In genomic region chr22:40449676-40450035, GRCh38 we compare ENCODE assay signal across 12 cellular contexts.
A peak's percentile ranks its signal among the peaks of the same experiment; 100 is the strongest.
DNase-seq lines count a peak whose midpoint lies in the region; ATAC-seq and TF ChIP-seq lines count a peak whose summit lies in the region.
"Had no signal": no experiment of that assay in that cellular context is flagged by ENCODE, and none has a peak within 500 bp of the region (broad histone marks: within the 10 kb centered on the region; RNA-seq: fewer than 3 reads in every experiment).

No MANE protein-coding gene starts in this region.

- H2AFZ ChIP-seq in IMR-90 (replicated peaks; ENCODE audit: low read length, poor library complexity), result no peak overlapping the region

- H3K27ac ChIP-seq in CD8-positive, alpha-beta T cell (ENCODE audit: low read depth, low read length), result no peak overlapping the region
- H3K27ac ChIP-seq in IMR-90 (ENCODE audit: insufficient read depth, low read length), result no peak overlapping the region
- H3K27ac ChIP-seq in ovary, result no peak overlapping the region
- H3K27ac ChIP-seq: epithelial cell of prostate had no signal

- no peak overlapping the region for H3K18ac ChIP-seq in IMR-90 (ENCODE audit: low read depth, low read length)

- H3K4me2 ChIP-seq in IMR-90 (ENCODE audit: low read depth, low read length), result peak overlapping the region; percentile 4; the same call in 1 of the 2 replicates

- peak overlapping the region; percentile 54; the same call in 1 of the 2 replicates for H3K4ac ChIP-seq in IMR-90 (ENCODE audit: low read depth, low read length)

- H3K4me3 Mint-ChIP-seq in CD8-positive, alpha-beta T cell, result peak overlapping the region; percentile 35
- H3K4me3 Mint-ChIP-seq in effector memory CD8-positive, alpha-beta T cell, result peak overlapping the region in 1 of 2 donors; percentile 29
- no peak overlapping the region for H3K4me3 Mint-ChIP-seq in osteocyte (ENCODE audit: unreplicated experiment)

- peak overlapping the region; percentile 24; the same call in 1 of the 2 replicates for H2BK120ac ChIP-seq in IMR-90 (ENCODE audit: low read depth, low read length)

- no peak overlapping the region; the same call in 2 of the 3 replicates for H2BK15ac ChIP-seq in IMR-90 (ENCODE audit: low read depth, low read length)

- H3K9ac ChIP-seq in IMR-90 (ENCODE audit: low read depth, low read length), result no peak overlapping the region

- peak overlapping the region; percentile 54; the same call in 1 of the 2 replicates for H2BK20ac ChIP-seq in IMR-90 (ENCODE audit: low read depth, low read length)

- no peaks in the 10 kb centered on the region for H3K27me3 ChIP-seq in CD8-positive, alpha-beta T cell (ENCODE audit: insufficient read depth, low read length)
- no peaks in the 10 kb centered on the region for H3K27me3 ChIP-seq in IMR-90 (ENCODE audit: control insufficient read depth, insufficient read depth, low read length)
- H3K27me3 ChIP-seq in ovary, result no peaks in the 10 kb centered on the region

- H3K36me3 ChIP-seq in CD8-positive, alpha-beta T cell (ENCODE audit: insufficient read depth, low read length), result no peaks in the 10 kb centered on the region
- H3K36me3 ChIP-seq in IMR-90 (ENCODE audit: control insufficient read depth, insufficient read depth, low read length) (peaks cover 2% of the 10 kb centered on the region), ovary (no peaks in the 10 kb centered on the region)

- no peak overlapping the region for H3K56ac ChIP-seq in IMR-90 (ENCODE audit: extremely low read depth, insufficient read depth, low read length)

- peaks cover 34% of the 10 kb centered on the region for H3K9me1 ChIP-seq in IMR-90 (ENCODE audit: insufficient read depth, low read length)

- H3K79me1 ChIP-seq in IMR-90 (ENCODE audit: low read depth in 1 of 2, low read length in 2 of 2), result peaks cover 59 to 92% of the 10 kb centered on the region in 2 experiments

- peaks cover 86% of the 10 kb centered on the region for H3K4me1 ChIP-seq in CD8-positive, alpha-beta T cell (ENCODE audit: insufficient read depth, low read length)
- H3K4me1 ChIP-seq in IMR-90 (ENCODE audit: control insufficient read depth, insufficient read depth, low read length), result peaks cover 22% of the 10 kb centered on the region
- H3K4me1 ChIP-seq in ovary (ENCODE audit: insufficient read depth), result peaks cover 18% of the 10 kb centered on the region

- BruUV-seq in IMR-90 (replicated peaks; lab: Mats Ljungman, UMichigan), result no TSS peak

- H4K5ac ChIP-seq in IMR-90 (ENCODE audit: low read depth, low read length), result no peak overlapping the region

- peak overlapping the region; percentile 74; the same call in 1 of the 2 replicates for H2AK5ac ChIP-seq in IMR-90 (ENCODE audit: low read depth, low read length)

- peaks cover 81% of the 10 kb centered on the region for H3K4me1 Mint-ChIP-seq in CD8-positive, alpha-beta T cell (ENCODE audit: low read depth)
- H3K4me1 Mint-ChIP-seq in effector memory CD8-positive, alpha-beta T cell (ENCODE audit: low read depth in 2 of 2), result peaks cover 43 to 71% of the 10 kb centered on the region in 2 donors
- H3K4me1 Mint-ChIP-seq in osteocyte (ENCODE audit: unreplicated experiment), result peaks cover 55% of the 10 kb centered on the region

- H3K23ac ChIP-seq in IMR-90 (ENCODE audit: low read depth, low read length), result peak overlapping the region; percentile 79

- H4K20me1 ChIP-seq in IMR-90 (ENCODE audit: insufficient read depth, low read length), result peaks cover 35% of the 10 kb centered on the region; the same call in 1 of the 2 replicates

- no peak overlapping the region for H2AK9ac ChIP-seq in IMR-90 (replicated peaks; ENCODE audit: low read depth, low read length, poor library complexity)

- no peak for DNase-seq in CD8-positive, alpha-beta T cell
- DNase-seq in IMR-90 (peak; percentile 62), osteocyte (ENCODE audit: extremely low spot score, unreplicated experiment) (no peak), ovary (no peak), putamen (ENCODE audit: low spot score) (no peak), COLO668 (lab: John Stamatoyannopoulos, UW; ENCODE audit: unreplicated experiment) (no peak)
- no peak for DNase-seq in effector memory CD8-positive, alpha-beta T cell
- DNase-seq in activated naive CD4-positive, alpha-beta T cell treated with anti-CD3 and anti-CD28 coated beads, Interleukin-2, amount 50 U/mL, for 72 hours (ENCODE audit: low spot score in 2 of 2), result no peak
- DNase-seq: activated CD4-positive, alpha-beta T cell treated with anti-CD3 and anti-CD28 coated beads for 4 hours; left colon; NCI-H1930 had no signal

- H3K4me3 ChIP-seq in CD8-positive, alpha-beta T cell (ENCODE audit: low read depth, low read length), result no peak overlapping the region
- H3K4me3 ChIP-seq in IMR-90 (ENCODE audit: insufficient read depth, low read depth, low read length) (no peak overlapping the region), ovary (no peak overlapping the region)

- intact Hi-C loops in CD8-positive, alpha-beta T cell (cut with DNase I, micrococcal nuclease), result no loop called here
- intact Hi-C loops in IMR-90 (cut with micrococcal nuclease), result no loop called here
- intact Hi-C loops in ovary (cut with DNase I), result no loop called here

- in situ Hi-C loops in IMR-90 (cut with MboI; ENCODE audit: low sequenced_read_pairs), result loop anchor here (25.0 kb wide), 1 partner anchor 438 kb away; no protein-coding TSS in a partner anchor

- dilution Hi-C loops in IMR-90 (cut with HindIII; ENCODE audit: low sequenced_read_pairs, unreplicated experiment), result no loop called here

- peak overlapping the region; percentile 23 for H2BK5ac ChIP-seq in IMR-90 (ENCODE audit: low read depth, low read length, poor library complexity, severe bottlenecking)

- peak overlapping the region; percentile 61 for H3K27ac Mint-ChIP-seq in CD8-positive, alpha-beta T cell
- H3K27ac Mint-ChIP-seq in effector memory CD8-positive, alpha-beta T cell, result peak overlapping the region; percentile 13 to 35
- H3K27ac Mint-ChIP-seq in osteocyte (ENCODE audit: unreplicated experiment), result peak overlapping the region; percentile 67
- H3K27ac Mint-ChIP-seq in activated naive CD4-positive, alpha-beta T cell treated with anti-CD3 and anti-CD28 coated beads, Interleukin-2, amount 50 U/mL, for 72 hours, result no peak overlapping the region

- H3K9me3 ChIP-seq in CD8-positive, alpha-beta T cell (ENCODE audit: low read length), result no peaks in the 10 kb centered on the region
- H3K9me3 ChIP-seq in IMR-90 (ENCODE audit: control insufficient read depth, insufficient read depth, low read length), result no peaks in the 10 kb centered on the region
- no peaks in the 10 kb centered on the region for H3K9me3 ChIP-seq in ovary

- no peak for TF ChIP-seq CTCF in CD8-positive, alpha-beta T cell (IDR thresholded peaks at IDR 0.05)
- TF ChIP-seq CTCF in IMR-90 (conservative IDR thresholded peaks at IDR 0.05; ENCODE audit: low read depth, low read length) (no peak), osteocyte (IDR thresholded peaks at IDR 0.05) (no peak), ovary (IDR thresholded peaks at IDR 0.05) (no peak)

- POLR2A ChIA-PET in CD8-positive, alpha-beta T cell (lab: Charles Lee), result interaction anchor here (1.4 to 1.6 kb wide), 2 partner anchors 13 to 15 kb away, joined by 4 to 5 read pairs; no protein-coding TSS in a partner anchor
- POLR2A ChIA-PET in IMR-90 (lab: Charles Lee; ENCODE audit: unreplicated experiment), result no interaction called here

- H4K91ac ChIP-seq in IMR-90 (ENCODE audit: insufficient read depth, low read depth, low read length), result peak overlapping the region; percentile 45; the same call in 1 of the 2 replicates

- peak overlapping the region; percentile 24 for H3K14ac ChIP-seq in IMR-90 (replicated peaks; ENCODE audit: low read depth, low read length)

- no peak for TF ChIP-seq EP300 in ovary (IDR thresholded peaks at IDR 0.05)

- H3K9me3 Mint-ChIP-seq in CD8-positive, alpha-beta T cell, result no peaks in the 10 kb centered on the region
- H3K9me3 Mint-ChIP-seq in effector memory CD8-positive, alpha-beta T cell, result no peaks in the 10 kb centered on the region
- no peaks in the 10 kb centered on the region for H3K9me3 Mint-ChIP-seq in osteocyte (ENCODE audit: unreplicated experiment)
- H3K9me3 Mint-ChIP-seq in activated naive CD4-positive, alpha-beta T cell treated with anti-CD3 and anti-CD28 coated beads, Interleukin-2, amount 50 U/mL, for 72 hours, result no peaks in the 10 kb centered on the region

- no peak for ATAC-seq in CD8-positive, alpha-beta T cell
- peak; percentile 21 for ATAC-seq in IMR-90 (ENCODE audit: low read depth)
- ATAC-seq in effector memory CD8-positive, alpha-beta T cell (replicated peaks), result no peak
- no peak for ATAC-seq in activated naive CD4-positive, alpha-beta T cell treated with anti-CD3 and anti-CD28 coated beads, Interleukin-2, amount 50 U/mL, for 72 hours
- ATAC-seq: left colon had no signal

- peaks cover 59% of the 10 kb centered on the region for H3K36me3 Mint-ChIP-seq in CD8-positive, alpha-beta T cell
- H3K36me3 Mint-ChIP-seq in effector memory CD8-positive, alpha-beta T cell (ENCODE audit: insufficient read depth), result peaks cover 8% of the 10 kb centered on the region
- H3K36me3 Mint-ChIP-seq in osteocyte (ENCODE audit: unreplicated experiment), result peaks cover 3% of the 10 kb centered on the region
- H3K36me3 Mint-ChIP-seq in activated naive CD4-positive, alpha-beta T cell treated with anti-CD3 and anti-CD28 coated beads, Interleukin-2, amount 50 U/mL, for 72 hours, result peaks cover 0 to 15% of the 10 kb centered on the region in 2 donors

- no peak overlapping the region for H4K8ac ChIP-seq in IMR-90 (ENCODE audit: low read depth in 2 of 2, low read length in 2 of 2)

- H3K27me3 Mint-ChIP-seq in CD8-positive, alpha-beta T cell (ENCODE audit: low read depth), result no peaks in the 10 kb centered on the region
- no peaks in the 10 kb centered on the region for H3K27me3 Mint-ChIP-seq in effector memory CD8-positive, alpha-beta T cell
- H3K27me3 Mint-ChIP-seq in osteocyte (ENCODE audit: unreplicated experiment), result no peaks in the 10 kb centered on the region

- TF ChIP-seq RAD21 in IMR-90 (IDR thresholded peaks at IDR 0.05; ENCODE audit: low read length), result no peak

- CTCF ChIA-PET in CD8-positive, alpha-beta T cell (lab: Charles Lee), result interaction anchor here (1.9 to 6.5 kb wide), 2 partner anchors 13 to 37 kb away, joined by 7 to 47 read pairs; no protein-coding TSS in a partner anchor
- CTCF ChIA-PET in IMR-90 (lab: Yijun Ruan, JAX), result interaction anchor here (1.4 kb wide), 1 partner anchor 13 kb away, joined by 8 read pairs; no protein-coding TSS in a partner anchor

- TF ChIP-seq POLR2A in IMR-90 (IDR thresholded peaks at IDR 0.05; ENCODE audit: low read depth, low read length) (no peak), ovary (IDR thresholded peaks at IDR 0.05) (no peak)

TF ChIP-seq in IMR-90, 13 proteins besides CTCF, POLR2A, EP300 and RAD21:
- TF ChIP-seq NFE2L2 (IDR thresholded peaks at IDR 0.05; ENCODE audit: low read depth, low read length) (no peak), SMC3 (IDR thresholded peaks at IDR 0.05; ENCODE audit: low read depth, low read length) (no peak), FOS (IDR thresholded peaks at IDR 0.05; ENCODE audit: low read depth, low read length) (no peak), CEBPB (IDR thresholded peaks at IDR 0.05; ENCODE audit: low read depth, low read length) (no peak)

Comparison
In these comparisons a context has a peak if more than half of its experiments do, and no peak if none do; other contexts are left out.
1. H3K27ac Mint-ChIP-seq: peak in CD8-positive, alpha-beta T cell (single experiment), effector memory CD8-positive, alpha-beta T cell (2 of 2) and osteocyte (single experiment); none in activated naive CD4-positive, alpha-beta T cell treated with anti-CD3 and anti-CD28 coated beads, Interleukin-2, amount 50 U/mL, for 72 hours (0 of 2).